8 cellular contexts compared by ENCODE assay signal in genomic region chr5:127313847-127314473, GRCh38. TPM values are rescaled to one million over a fixed set of nuclear protein-coding genes. Genes with fewer than 3 reads are reported as not detected.
DNase-seq lines count a peak whose midpoint lies in the region; ATAC-seq and TF ChIP-seq lines count a peak whose summit lies in the region.

No MANE protein-coding gene starts in this region.

- no peaks in the 10 kb centered on the region for H3K36me3 Mint-ChIP-seq in T-helper 17 cell (ENCODE audit: low read depth)

- peaks cover 5% of the 10 kb centered on the region for H3K4me1 Mint-ChIP-seq in T-helper 17 cell

- H3K27me3 Mint-ChIP-seq in T-helper 17 cell: peaks cover 41% of the 10 kb centered on the region

- peak; percentile 85 for TF ChIP-seq CTCF in GM10248 (IDR thresholded peaks at IDR 0.05; ENCODE audit: control extremely low read depth, extremely low read depth, low read depth, missing control alignments)

- CTCF ChIA-PET in GM10248 (lab: Yijun Ruan, JAX): interaction anchor here (0.6 to 2.8 kb wide), 20 partner anchors 8 to 661 kb away, joined by 3 to 14 read pairs (median 4); no protein-coding TSS in a partner anchor

- H3K4me3 Mint-ChIP-seq in T-helper 17 cell: no peak overlapping the region

- no peaks in the 10 kb centered on the region for H3K9me3 ChIP-seq in T-helper 17 cell (ENCODE audit: control insufficient read depth, low read length, poor library complexity, severe bottlenecking)

- POLR2A ChIA-PET in GM10248 (lab: Yijun Ruan, JAX): no interaction called here

- ATAC-seq in GM21447 (IDR thresholded peaks at IDR 0.05; ENCODE audit: unreplicated experiment) (peak; percentile 94), T-helper 17 cell (peak; percentile 82)

- H3K27ac Mint-ChIP-seq in T-helper 17 cell: peak overlapping the region; percentile 56

- DNase-seq in GM10248 (ENCODE audit: extremely low spot score) (peak; percentile 64), HPDE6-E6E7 (ENCODE audit: extremely low spot score) (peak; percentile 60), T-helper 17 cell (peak; percentile 37 to 55 (median 54)), amniotic epithelial cell (ENCODE audit: low read depth) (peak; percentile 54), islet precursor cell (peak; percentile 74), NCI-H1694 (lab: John Stamatoyannopoulos, UW) (no peak)
- DNase-seq in stimulated activated CD4-positive, alpha-beta T cell treated with anti-CD3 and anti-CD28 coated beads, Interleukin-4, amount 100 ng/mL, for 24 hours: peak; percentile 71

RNA-seq across cellular contexts. Expression of gene MEGF10, which starts 23.4 kb away (rescaled TPM):
- total RNA-seq in T-helper 17 cell: not detected
